Comparison of ENCODE assay signal across 1 cellular context in genomic region chr2:206368933-206369569, GRCh38.
TF ChIP-seq lines count a peak whose summit lies in the region.

No MANE protein-coding gene starts in this region.

TF ChIP-seq in HepG2, 621 proteins besides CTCF, POLR2A, EP300 and RAD21 (continued from another document):
- no peak for TF ChIP-seq FOXO4 (CRISPR knock-in tag; conservative IDR thresholded peaks at IDR 0.05)
- TF ChIP-seq RFX5 (IDR thresholded peaks at IDR 0.05; ENCODE audit: low read depth, low read length): no peak
- no peak for TF ChIP-seq SMAD1 (CRISPR knock-in tag; IDR thresholded peaks at IDR 0.05; ENCODE audit: borderline replicate concordance, low read depth)
- no peak for TF ChIP-seq ZNF580 (CRISPR knock-in tag; IDR thresholded peaks at IDR 0.05; ENCODE audit: borderline replicate concordance, low read depth)
- no peak for TF ChIP-seq ZFP62 (CRISPR knock-in tag; IDR thresholded peaks at IDR 0.05)
- TF ChIP-seq KDM6A (CRISPR knock-in tag; IDR thresholded peaks at IDR 0.05; ENCODE audit: low read depth): no peak
- no peak for TF ChIP-seq HNF1A (IDR thresholded peaks at IDR 0.05; ENCODE audit: low read depth)
- TF ChIP-seq HNF1A (CRISPR knock-in tag; IDR thresholded peaks at IDR 0.05; ENCODE audit: borderline replicate concordance): no peak
- TF ChIP-seq ZNF724P (CRISPR knock-in tag; IDR thresholded peaks at IDR 0.05; ENCODE audit: borderline replicate concordance): no peak
